9 cellular contexts compared by ENCODE assay signal in genomic region chr2:85547089-85547858, GRCh38. TPM values are rescaled to one million over a fixed set of nuclear protein-coding genes. Genes with fewer than 3 reads are reported as not detected.
DNase-seq lines count a peak whose midpoint lies in the region; ATAC-seq and TF ChIP-seq lines count a peak whose summit lies in the region.
"Had no signal": no experiment of that assay in that cellular context is flagged by ENCODE, and none has a peak within 500 bp of the region (broad histone marks: within the 10 kb centered on the region; RNA-seq: fewer than 3 reads in every experiment).

No MANE protein-coding gene starts in this region.

- H3K36me3 Mint-ChIP-seq in activated naive CD4-positive, alpha-beta T cell treated with anti-CD3 and anti-CD28 coated beads for 36 hours (ENCODE audit: low read depth) = peaks cover 26% of the 10 kb centered on the region

- no peak for TF ChIP-seq POLR2A in esophagus squamous epithelium (IDR thresholded peaks at IDR 0.05)

- no peaks in the 10 kb centered on the region for H3K27me3 Mint-ChIP-seq in activated naive CD4-positive, alpha-beta T cell treated with anti-CD3 and anti-CD28 coated beads for 36 hours (ENCODE audit: low read depth)
- no peaks in the 10 kb centered on the region for H3K27me3 Mint-ChIP-seq in stimulated activated naive CD8-positive, alpha-beta T cell treated with anti-CD3 and anti-CD28 coated beads, Interleukin-15, amount 100 ng/mL, for 72 hours

- 90 to 100% methylated on average over 1 of the region's 1 CpG for WGBS in esophagus squamous epithelium, 2 donors

- peak overlapping the region; percentile 2 for H3K4me3 Mint-ChIP-seq in activated naive CD4-positive, alpha-beta T cell treated with anti-CD3 and anti-CD28 coated beads for 36 hours
- no peak overlapping the region for H3K4me3 Mint-ChIP-seq in stimulated activated naive CD8-positive, alpha-beta T cell treated with anti-CD3 and anti-CD28 coated beads, Interleukin-15, amount 100 ng/mL, for 72 hours

- intact Hi-C loops in activated naive CD4-positive, alpha-beta T cell treated with anti-CD3 and anti-CD28 coated beads for 36 hours (cut with micrococcal nuclease) = no loop called here
- intact Hi-C loops in esophagus squamous epithelium (cut with DNase I) = no loop called here

- no peak for TF ChIP-seq CTCF in esophagus squamous epithelium (IDR thresholded peaks at IDR 0.05)

- peaks cover 18% of the 10 kb centered on the region for H3K4me1 Mint-ChIP-seq in activated naive CD4-positive, alpha-beta T cell treated with anti-CD3 and anti-CD28 coated beads for 36 hours (ENCODE audit: low read depth)
- H3K4me1 Mint-ChIP-seq in stimulated activated naive CD8-positive, alpha-beta T cell treated with anti-CD3 and anti-CD28 coated beads, Interleukin-15, amount 100 ng/mL, for 72 hours = peaks cover 22% of the 10 kb centered on the region

- H3K36me3 ChIP-seq in SJSA1 (peaks cover 97% of the 10 kb centered on the region), esophagus squamous epithelium (peaks cover 17 to 92% (median 27%) of the 10 kb centered on the region in 3 donors)

- H3K27ac ChIP-seq in SJSA1 (peak overlapping the region; percentile 14; the same call in 1 of the 2 replicates), esophagus squamous epithelium (peak overlapping the region; percentile 39 to 68 (median 58))

- peaks cover 10% of the 10 kb centered on the region for H3K4me1 ChIP-seq in SJSA1 (replicated peaks)
- peaks cover 9 to 60% (median 22%) of the 10 kb centered on the region in 3 donors for H3K4me1 ChIP-seq in esophagus squamous epithelium

- no peak overlapping the region for H3K4me3 ChIP-seq in SJSA1
- no peak overlapping the region for H3K4me3 ChIP-seq in esophagus squamous epithelium

- CTCF ChIA-PET in activated naive CD4-positive, alpha-beta T cell treated with anti-CD3 and anti-CD28 coated beads for 36 hours (lab: Charles Lee) = interaction anchor here (1.3 to 11.2 kb wide), 4 partner anchors 8 to 155 kb away, joined by 4 to 282 read pairs (median 76); partner anchors contain the start of genes GGCX, MAT2A and SH2D6

- H3K27me3 ChIP-seq in SJSA1 (replicated peaks) (peaks cover 4% of the 10 kb centered on the region; the same call in 1 of the 2 replicates), esophagus squamous epithelium (no peaks in the 10 kb centered on the region)

- no peak for DNase-seq in activated naive CD4-positive, alpha-beta T cell treated with anti-CD3 and anti-CD28 coated beads for 36 hours
- no peak for DNase-seq in activated naive CD4-positive, alpha-beta T cell treated with anti-CD3 and anti-CD28 coated beads, Interleukin-2, amount 50 U/mL, for 16 hours
- DNase-seq in SJSA1 (ENCODE audit: low read depth in 1 of 2, low spot score in 2 of 2) (peak in 1 of 2 experiments; percentile 20), esophagus squamous epithelium (lab: John Stamatoyannopoulos, UW) (no peak), NCI-H1694 treated with DMSO at 0.1 percent for 48 hours (lab: John Stamatoyannopoulos, UW) (no peak)
- no peak for DNase-seq in stimulated activated naive CD8-positive, alpha-beta T cell treated with anti-CD3 and anti-CD28 coated beads, Interleukin-15, amount 100 ng/mL, for 72 hours
- DNase-seq in stimulated activated naive CD4-positive, alpha-beta T cell treated with Interleukin-2 at 50 U/mL for 16 hours (lab: John Stamatoyannopoulos, UW) = no peak
- DNase-seq: NCI-H524 treated with DMSO at 0.1 percent for 48 hours had no signal

- H3K9me3 ChIP-seq in SJSA1 (replicated peaks) (peaks cover 3% of the 10 kb centered on the region; the same call in 1 of the 2 replicates), esophagus squamous epithelium (no peaks in the 10 kb centered on the region)

- peak; percentile 12 for ATAC-seq in stimulated activated naive CD8-positive, alpha-beta T cell treated with anti-CD3 and anti-CD28 coated beads, Interleukin-15, amount 100 ng/mL, for 72 hours
- ATAC-seq in HG02938 (IDR thresholded peaks at IDR 0.05; ENCODE audit: unreplicated experiment) = no peak

- no peaks in the 10 kb centered on the region for H3K9me3 Mint-ChIP-seq in activated naive CD4-positive, alpha-beta T cell treated with anti-CD3 and anti-CD28 coated beads for 36 hours
- no peaks in the 10 kb centered on the region for H3K9me3 Mint-ChIP-seq in stimulated activated naive CD8-positive, alpha-beta T cell treated with anti-CD3 and anti-CD28 coated beads, Interleukin-15, amount 100 ng/mL, for 72 hours

- H3K27ac Mint-ChIP-seq in activated naive CD4-positive, alpha-beta T cell treated with anti-CD3 and anti-CD28 coated beads for 36 hours = peak overlapping the region; percentile 69
- H3K27ac Mint-ChIP-seq in stimulated activated naive CD8-positive, alpha-beta T cell treated with anti-CD3 and anti-CD28 coated beads, Interleukin-15, amount 100 ng/mL, for 72 hours = peak overlapping the region in 1 of 2 donors; percentile 84

RNA-seq across cellular contexts. Expression of gene MAT2A, which starts 8.3 kb away (rescaled TPM):
- 100 to 1,000 TPM; 221 to 228 TPM for total RNA-seq in activated naive CD4-positive, alpha-beta T cell treated with anti-CD3 and anti-CD28 coated beads for 36 hours
- total RNA-seq in SJSA1 (2014; rRNA removed; shearing (Covaris generic)) = 84.2 and 92.7 TPM in 2 replicates
- total RNA-seq in esophagus squamous epithelium = 100 to 1,000 TPM in 2 of 4 donors, 10 to 100 TPM in 2; 81.8 to 272 (median 121) TPM

RNA-seq across cellular contexts. Expression of gene GGCX, which starts 14.0 kb away (rescaled TPM):
- 10 to 100 TPM; 17.5 to 18.8 TPM for total RNA-seq in activated naive CD4-positive, alpha-beta T cell treated with anti-CD3 and anti-CD28 coated beads for 36 hours
- total RNA-seq in SJSA1 (2014; rRNA removed; shearing (Covaris generic)) = 38.0 and 41.2 TPM in 2 replicates
- 10 to 100 TPM; 19.7 to 27.5 (median 23.3) TPM for total RNA-seq in esophagus squamous epithelium

RNA-seq across cellular contexts. Expression of gene VAMP8, which starts 30.1 kb away (rescaled TPM):
- 100 to 1,000 TPM in 1 of 2 experiments, 10 to 100 TPM in 1; 98.7 to 102 TPM for total RNA-seq in activated naive CD4-positive, alpha-beta T cell treated with anti-CD3 and anti-CD28 coated beads for 36 hours
- not detected in 2 replicates for total RNA-seq in SJSA1 (2014; rRNA removed; shearing (Covaris generic))
- total RNA-seq in esophagus squamous epithelium = 100 to 1,000 TPM in 1 of 4 donors, 10 to 100 TPM in 3; 78.8 to 144 (median 93.8) TPM

RNA-seq across cellular contexts. Expression of gene VAMP5, which starts 37.0 kb away (rescaled TPM):
- 10 to 100 TPM; 18.4 to 21.8 TPM for total RNA-seq in activated naive CD4-positive, alpha-beta T cell treated with anti-CD3 and anti-CD28 coated beads for 36 hours
- 37.0 and 47.5 TPM in 2 replicates for total RNA-seq in SJSA1 (2014; rRNA removed; shearing (Covaris generic))
- total RNA-seq in esophagus squamous epithelium = 10 to 100 TPM in 3 of 4 donors, 1 to 10 TPM in 1; 6.1 to 45.6 (median 17.0) TPM

RNA-seq across cellular contexts. Expression of gene RNF181, which starts 48.3 kb away (rescaled TPM):
- 10 to 100 TPM; 86.8 to 96.1 TPM for total RNA-seq in activated naive CD4-positive, alpha-beta T cell treated with anti-CD3 and anti-CD28 coated beads for 36 hours
- total RNA-seq in SJSA1 (2014; rRNA removed; shearing (Covaris generic)) = 212 and 219 TPM in 2 replicates
- 100 to 1,000 TPM in 3 of 4 donors, 10 to 100 TPM in 1; 88.3 to 128 (median 115) TPM for total RNA-seq in esophagus squamous epithelium

Comparison
In these comparisons a context has a peak if more than half of its experiments do, and no peak if none do; other contexts are left out.
1. RNA of gene VAMP8, which starts 30.1 kb away (total RNA-seq): 98.7 to 102 TPM in activated naive CD4-positive, alpha-beta T cell treated with anti-CD3 and anti-CD28 coated beads for 36 hours and 78.8 to 144 TPM in esophagus squamous epithelium; not detected in SJSA1; every median in the first group is over 10 times any median in the second.